Comparison of ENCODE assay signal across 7 cellular contexts in the genomic region with DNA sequence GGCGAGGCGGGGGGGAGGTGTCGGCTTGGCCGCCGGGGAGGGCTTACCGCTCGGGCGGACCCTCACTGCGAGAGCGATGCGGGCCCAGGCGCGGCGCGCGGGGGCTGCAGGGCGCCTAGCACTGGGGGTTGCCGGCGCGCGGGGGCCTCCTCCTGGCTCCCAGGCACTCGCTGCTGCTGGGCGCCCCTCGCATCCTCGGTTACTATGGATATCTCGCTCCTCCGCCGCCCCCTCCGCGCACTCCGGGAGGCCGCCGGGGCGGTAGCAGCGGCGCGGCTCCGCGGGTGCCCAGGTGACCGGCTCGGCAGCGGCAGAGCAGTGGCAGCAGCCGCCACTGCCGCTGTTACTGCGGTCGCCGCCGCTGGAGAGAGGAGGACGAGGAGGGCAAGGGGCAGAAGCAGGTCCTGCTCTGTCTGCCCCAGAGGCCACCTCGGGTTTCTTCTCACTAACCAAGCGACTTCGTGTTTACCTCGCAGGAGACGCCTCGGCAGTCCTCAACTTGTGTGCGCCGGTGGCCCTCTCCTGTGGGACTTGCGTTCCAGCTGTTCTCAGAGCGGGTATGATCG.
DNase-seq lines count a peak whose midpoint lies in the region; ATAC-seq and TF ChIP-seq lines count a peak whose summit lies in the region.

No MANE protein-coding gene starts in this region.

- H3K4me1 ChIP-seq in right atrium auricular region (peaks cover 0 to 14% of the 10 kb centered on the region in 2 donors), rectal smooth muscle tissue (ENCODE audit: control insufficient read depth, insufficient read depth, low read length) (no peaks in the 10 kb centered on the region), Caco-2 (no peaks in the 10 kb centered on the region)

- H3K27ac ChIP-seq in right atrium auricular region: no peak overlapping the region
- no peak overlapping the region for H3K27ac ChIP-seq in rectal smooth muscle tissue (ENCODE audit: low read depth, low read length)

- H3K4me1 Mint-ChIP-seq in Caco-2 (ENCODE audit: low read depth, unreplicated experiment): no peaks in the 10 kb centered on the region

- DNase-seq in H7: peak; percentile 82
- DNase-seq in NCI-H345 (lab: John Stamatoyannopoulos, UW): peak; percentile 57
- no peak for DNase-seq in right atrium auricular region (ENCODE audit: low spot score)
- no peak for DNase-seq in Caco-2
- DNase-seq in DMS114 treated with DMSO at 0.1 percent for 48 hours (lab: John Stamatoyannopoulos, UW; ENCODE audit: unreplicated experiment): no peak

- H3K27me3 Mint-ChIP-seq in Caco-2 (ENCODE audit: insufficient read depth, unreplicated experiment): peaks cover 16% of the 10 kb centered on the region

- BruUV-seq in Caco-2 (replicated peaks; lab: Mats Ljungman, UMichigan): no TSS peak

- TF ChIP-seq CTCF in right atrium auricular region (IDR thresholded peaks at IDR 0.05) (no peak), Caco-2 (IDR thresholded peaks at IDR 0.05; ENCODE audit: insufficient read depth in 1 of 2, low read depth in 1 of 2, low read length in 1 of 2, severe bottlenecking in 1 of 2, unreplicated experiment in 1 of 2) (no peak)

- H3K36me3 Mint-ChIP-seq in Caco-2 (ENCODE audit: insufficient read depth, unreplicated experiment): no peaks in the 10 kb centered on the region

- no peaks in the 10 kb centered on the region for H3K36me3 ChIP-seq in H7 (replicated peaks; ENCODE audit: control insufficient read depth, insufficient read depth, low read length)
- no peaks in the 10 kb centered on the region for H3K36me3 ChIP-seq in right atrium auricular region
- no peaks in the 10 kb centered on the region for H3K36me3 ChIP-seq in rectal smooth muscle tissue (ENCODE audit: control insufficient read depth, insufficient read depth, low read length)
- H3K36me3 ChIP-seq in Caco-2 (ENCODE audit: control insufficient read depth, insufficient read depth, low read length): no peaks in the 10 kb centered on the region

- POLR2A ChIA-PET in Caco-2 (lab: Charles Lee): no interaction called here

- intact Hi-C loops in Caco-2 (cut with micrococcal nuclease; ENCODE audit: unreplicated experiment): no loop called here

- no peak overlapping the region for H3K4me3 Mint-ChIP-seq in Caco-2 (ENCODE audit: unreplicated experiment)

- CTCF ChIA-PET in Caco-2 (lab: Charles Lee): no interaction called here

- H3K27me3 ChIP-seq in H7 (ENCODE audit: control insufficient read depth, insufficient read depth, low read length): peaks cover 51% of the 10 kb centered on the region
- H3K27me3 ChIP-seq in right atrium auricular region: no peaks in the 10 kb centered on the region
- H3K27me3 ChIP-seq in rectal smooth muscle tissue (ENCODE audit: control insufficient read depth, insufficient read depth, low read length): peaks cover 4% of the 10 kb centered on the region
- no peaks in the 10 kb centered on the region for H3K27me3 ChIP-seq in Caco-2 (replicated peaks; ENCODE audit: control insufficient read depth, insufficient read depth, low read length)

- no peak for ATAC-seq in HG03521 (IDR thresholded peaks at IDR 0.05; ENCODE audit: unreplicated experiment)

- no peak overlapping the region for H3K9ac ChIP-seq in rectal smooth muscle tissue (ENCODE audit: low read length)

- H3K9me3 ChIP-seq in right atrium auricular region: no peaks in the 10 kb centered on the region
- H3K9me3 ChIP-seq in Caco-2: no peaks in the 10 kb centered on the region

- H3K9me3 Mint-ChIP-seq in Caco-2 (ENCODE audit: unreplicated experiment): no peaks in the 10 kb centered on the region

- no peak overlapping the region for H3K27ac Mint-ChIP-seq in Caco-2 (ENCODE audit: unreplicated experiment)

- H3K4me3 ChIP-seq in H7 (ENCODE audit: insufficient read depth, low read depth, low read length) (peak overlapping the region; percentile 43), right atrium auricular region (peak overlapping the region; percentile 10 to 43), rectal smooth muscle tissue (ENCODE audit: low read length) (peak overlapping the region; percentile 38), Caco-2 (ENCODE audit: low read depth, low read length) (no peak overlapping the region)

Comparison
In these comparisons a context has a peak if more than half of its experiments do, and no peak if none do; other contexts are left out.
1. DNase-seq: peak in H7 (single experiment) and NCI-H345 (single experiment); none in right atrium auricular region (single experiment), Caco-2 (0 of 2) and DMS114 treated with DMSO at 0.1 percent for 48 hours (single experiment).